Comparison of ENCODE assay signal across 16 cellular contexts in the genomic region with DNA sequence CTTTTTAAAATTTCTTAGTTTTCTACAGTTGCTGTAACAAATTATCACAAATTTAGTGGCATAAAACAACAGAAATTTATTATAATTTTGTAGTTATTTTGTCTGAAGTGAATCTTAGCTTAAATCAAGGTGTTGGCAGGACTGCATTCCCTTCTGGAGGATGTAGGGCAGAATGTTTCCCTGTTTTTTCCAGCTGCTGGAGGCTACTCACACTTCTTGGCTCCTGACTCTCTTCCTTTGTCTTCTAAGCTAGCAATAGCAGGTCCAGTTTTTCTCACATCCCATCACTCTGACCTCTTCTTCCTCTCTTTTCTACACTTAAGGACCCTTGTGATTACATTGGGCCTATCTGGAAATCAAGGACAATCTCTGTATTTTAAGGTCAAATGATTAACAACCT.
"Had no signal": no experiment of that assay in that cellular context is flagged by ENCODE, and none has a peak within 500 bp of the region (broad histone marks: within the 10 kb centered on the region; RNA-seq: fewer than 3 reads in every experiment).

No MANE protein-coding gene starts in this region.

- H3K27me3 Mint-ChIP-seq: dendritic cell treated with granulocyte-macrophage colony-stimulating factor and Interleukin-4, amounts not matched to agents 40 ng/mL and 50 ng/mL, for 4 days had no signal

- ATAC-seq: activated CD8-positive, alpha-beta T cell treated with anti-CD3 and anti-CD28 coated beads, Interleukin-2, amount 10 ng/mL, durations not matched to agents 7 days and 5 days; foreskin keratinocyte had no signal

- H3K27me3 ChIP-seq: brain microvascular endothelial cell, foreskin keratinocyte, left lung, thyroid gland had no signal

- H3K9me3 Mint-ChIP-seq: dendritic cell treated with granulocyte-macrophage colony-stimulating factor and Interleukin-4, amounts not matched to agents 40 ng/mL and 50 ng/mL, for 4 days had no signal

- H3K4me3 ChIP-seq: left lung, skin epidermis, thyroid gland had no signal

- H3K4me3 Mint-ChIP-seq: activated CD8-positive, alpha-beta T cell treated with anti-CD3 and anti-CD28 coated beads, Interleukin-2, amount 10 ng/mL, durations not matched to agents 7 days and 5 days; dendritic cell treated with granulocyte-macrophage colony-stimulating factor and Interleukin-4, amounts not matched to agents 40 ng/mL and 50 ng/mL, for 4 days had no signal

- H3K9me3 ChIP-seq: left lung, thyroid gland had no signal

- H3K27ac Mint-ChIP-seq: activated CD8-positive, alpha-beta T cell treated with anti-CD3 and anti-CD28 coated beads, Interleukin-2, amount 10 ng/mL, durations not matched to agents 7 days and 5 days; dendritic cell treated with granulocyte-macrophage colony-stimulating factor and Interleukin-4, amounts not matched to agents 40 ng/mL and 50 ng/mL, for 4 days had no signal

- H3K36me3 ChIP-seq: thyroid gland had no signal

- H3K4me1 ChIP-seq: left lung, thyroid gland had no signal

- DNase-seq: activated CD4-positive, alpha-beta T cell treated with anti-CD3 and anti-CD28 coated beads for 48 hours; activated CD8-positive, alpha-beta memory T cell treated with anti-CD3 and anti-CD28 coated beads, Interleukin-2, amount 50 U/mL, for 48 hours; activated CD8-positive, alpha-beta T cell treated with anti-CD3 and anti-CD28 coated beads, Interleukin-2, amount 10 ng/mL, durations not matched to agents 7 days and 5 days; activated naive CD4-positive, alpha-beta T cell treated with anti-CD3 and anti-CD28 coated beads, Interleukin-2, amount 50 U/mL, for 16 hours; amniotic stem cell; brain microvascular endothelial cell; cerebellar nuclear complex; foreskin keratinocyte; islet precursor cell; left lung; mesenchymal stem cell; posterior cingulate gyrus; T-helper 9 cell; thyroid gland had no signal

- H3K27ac ChIP-seq: brain microvascular endothelial cell, foreskin keratinocyte, left lung, skin epidermis, thyroid gland had no signal
